In the genomic region with DNA sequence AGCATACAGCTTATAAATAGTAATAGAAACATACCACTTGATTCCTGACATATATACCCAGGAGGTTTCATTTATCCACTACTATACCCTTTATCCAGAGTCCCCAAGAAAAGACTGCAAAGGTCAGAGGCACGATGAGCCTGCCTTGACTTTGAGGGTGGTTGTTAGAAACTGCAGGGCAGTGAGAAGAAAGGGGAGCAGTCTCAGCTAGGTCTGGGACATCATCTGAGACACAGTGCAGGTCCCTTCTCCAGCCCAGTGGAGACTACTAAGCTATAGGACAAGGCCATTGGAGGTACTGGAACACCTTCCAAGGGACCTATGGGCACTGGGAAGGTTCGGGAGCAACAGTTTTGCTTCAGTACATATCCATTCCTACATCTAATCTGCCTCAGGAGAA, we compare ENCODE assay signal across 1 cellular context.
TF ChIP-seq lines count a peak whose summit lies in the region.

No MANE protein-coding gene starts in this region.

TF ChIP-seq in IMR-90, 13 proteins besides CTCF, POLR2A, EP300 and RAD21:
- no peak for TF ChIP-seq BHLHE40 (IDR thresholded peaks at IDR 0.05; ENCODE audit: low read depth, low read length)
- no peak for TF ChIP-seq CEBPB (IDR thresholded peaks at IDR 0.05; ENCODE audit: low read depth, low read length)
- TF ChIP-seq MXI1 (IDR thresholded peaks at IDR 0.05; ENCODE audit: borderline replicate concordance, low read depth, low read length) = no peak
- no peak for TF ChIP-seq RCOR1 (IDR thresholded peaks at IDR 0.05; ENCODE audit: insufficient replicate concordance, low read length)
- no peak for TF ChIP-seq NFE2L2 (IDR thresholded peaks at IDR 0.05; ENCODE audit: low read depth, low read length)
- TF ChIP-seq CHD1 (IDR thresholded peaks at IDR 0.05; ENCODE audit: low read depth, low read length) = no peak
- no peak for TF ChIP-seq MAZ (IDR thresholded peaks at IDR 0.05; ENCODE audit: borderline replicate concordance, low read depth, low read length)
- no peak for TF ChIP-seq SMC3 (IDR thresholded peaks at IDR 0.05; ENCODE audit: low read depth, low read length)
- TF ChIP-seq, protein P1, sequence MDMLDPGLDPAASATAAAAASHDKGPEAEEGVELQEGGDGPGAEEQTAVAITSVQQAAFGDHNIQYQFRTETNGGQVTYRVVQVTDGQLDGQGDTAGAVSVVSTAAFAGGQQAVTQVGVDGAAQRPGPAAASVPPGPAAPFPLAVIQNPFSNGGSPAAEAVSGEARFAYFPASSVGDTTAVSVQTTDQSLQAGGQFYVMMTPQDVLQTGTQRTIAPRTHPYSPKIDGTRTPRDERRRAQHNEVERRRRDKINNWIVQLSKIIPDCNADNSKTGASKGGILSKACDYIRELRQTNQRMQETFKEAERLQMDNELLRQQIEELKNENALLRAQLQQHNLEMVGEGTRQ (IDR thresholded peaks at IDR 0.05; ENCODE audit: low read depth, low read length) = no peak
- TF ChIP-seq MAFK (IDR thresholded peaks at IDR 0.05; ENCODE audit: low read depth, low read length) = no peak
- no peak for TF ChIP-seq RFX5 (IDR thresholded peaks at IDR 0.05; ENCODE audit: low read depth, low read length)
- TF ChIP-seq FOS (IDR thresholded peaks at IDR 0.05; ENCODE audit: low read depth, low read length) = no peak
